In the genomic region with DNA sequence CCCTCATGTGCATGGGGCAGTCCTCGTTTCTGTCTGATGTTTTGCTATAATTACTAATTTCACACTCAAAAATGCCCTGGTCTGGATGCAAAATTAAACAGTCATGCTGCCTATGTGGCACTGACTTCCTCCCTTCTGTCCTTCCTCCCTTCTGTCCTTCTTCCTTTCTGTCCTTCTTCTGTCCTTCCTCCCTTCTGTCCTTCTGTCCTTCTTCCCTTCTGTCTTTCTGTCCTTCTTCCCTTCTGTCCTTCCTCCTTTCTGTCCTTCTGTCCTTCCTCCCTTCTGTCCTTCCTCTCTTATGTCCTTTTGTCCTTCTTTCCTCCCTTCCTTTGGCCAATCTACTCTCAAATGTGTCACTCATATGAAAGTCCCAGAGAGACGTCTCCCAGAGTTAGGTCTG, we compare ENCODE assay signal across 21 cellular contexts.
A peak's percentile ranks its signal among the peaks of the same experiment; 100 is the strongest.
DNase-seq lines count a peak whose midpoint lies in the region; ATAC-seq, FAIRE-seq and TF ChIP-seq lines count a peak whose summit lies in the region.
"Had no signal": no experiment of that assay in that cellular context is flagged by ENCODE, and none has a peak within 500 bp of the region (broad histone marks: within the 10 kb centered on the region; RNA-seq: fewer than 3 reads in every experiment).

No MANE protein-coding gene starts in this region.

- in situ Hi-C loops in GM12878 (cut with MboI), result no loop called here

- H3K9me3 ChIP-seq in GM12878 (replicated peaks; ENCODE audit: control insufficient read depth, insufficient read depth, low read length) (no peaks in the 10 kb centered on the region), tibial artery (no peaks in the 10 kb centered on the region)

- intact Hi-C loops in activated CD4-positive, alpha-beta T cell treated with anti-CD3 and anti-CD28 coated beads for 36 hours (cut with DNase I, micrococcal nuclease), result loop anchor here in 1 of 2 experiments (10.0 kb wide), 2 partner anchors 438 to 968 kb away; a partner anchor contains a TSS
- intact Hi-C loops in GM12878 (cut with micrococcal nuclease; ENCODE audit: unreplicated experiment) (no loop called here), tibial artery (cut with DNase I; ENCODE audit: low total_unique reads) (no loop called here)

- H3K36me3 Mint-ChIP-seq in activated CD4-positive, alpha-beta T cell treated with anti-CD3 and anti-CD28 coated beads for 36 hours (ENCODE audit: low read depth), result no peaks in the 10 kb centered on the region
- no peaks in the 10 kb centered on the region for H3K36me3 Mint-ChIP-seq in stimulated activated naive CD8-positive, alpha-beta T cell treated with anti-CD3 and anti-CD28 coated beads, Interleukin-15, Interleukin-2, amounts not matched to agents 100 ng/mL and 50 ng/mL, for 24 hours (ENCODE audit: low read depth)
- H3K36me3 Mint-ChIP-seq in stimulated activated naive B cell treated with anti-CD40 and anti-IgM and Interleukin-4, amounts not matched to agents 10 μg/mL and 1 μg/mL and 100 μg/mL, for 72 hours, result no peaks in the 10 kb centered on the region
- H3K36me3 Mint-ChIP-seq: CD8-positive, alpha-beta memory T cell had no signal

- no TSS peak for BruUV-seq in GM12878 (replicated peaks; lab: Mats Ljungman, UMichigan)

- ATAC-seq in activated CD4-positive, alpha-beta T cell treated with anti-CD3 and anti-CD28 coated beads for 36 hours, result no peak
- ATAC-seq in stimulated activated naive CD8-positive, alpha-beta T cell treated with anti-CD3 and anti-CD28 coated beads, Interleukin-15, amount 100 ng/mL, for 72 hours, result no peak
- no peak for ATAC-seq in GM12878
- no peak for ATAC-seq in stimulated activated naive B cell treated with anti-CD40 and anti-IgM and Interleukin-4, amounts not matched to agents 10 μg/mL and 1 μg/mL and 100 μg/mL, for 72 hours (replicated peaks)

- peak overlapping the region; percentile 23 for H3K27ac ChIP-seq in GM12878 (ENCODE audit: control insufficient read depth, insufficient read depth)
- H3K27ac ChIP-seq in tibial artery, result no peak overlapping the region
- H3K27ac ChIP-seq: 22Rv1, C4-2B had no signal

- POLR2A ChIA-PET in activated CD4-positive, alpha-beta T cell treated with anti-CD3 and anti-CD28 coated beads for 36 hours (lab: Charles Lee), result interaction anchor here (0.6 to 0.9 kb wide), 2 partner anchors 91 to 191 kb away, joined by 3 read pairs; no protein-coding TSS in a partner anchor
- POLR2A ChIA-PET in GM12878 (lab: Charles Lee), result interaction anchor here (0.8 to 7.7 kb wide), 5 partner anchors 9 to 90 kb away, joined by 3 to 58 read pairs (median 11); no protein-coding TSS in a partner anchor

- no peaks in the 10 kb centered on the region for H4K20me1 ChIP-seq in GM12878 (ENCODE audit: control insufficient read depth, insufficient read depth)

- H3K27ac Mint-ChIP-seq in activated CD4-positive, alpha-beta T cell treated with anti-CD3 and anti-CD28 coated beads for 36 hours, result peak overlapping the region; percentile 19
- H3K27ac Mint-ChIP-seq in stimulated activated naive CD8-positive, alpha-beta T cell treated with anti-CD3 and anti-CD28 coated beads, Interleukin-15, Interleukin-2, amounts not matched to agents 100 ng/mL and 50 ng/mL, for 24 hours, result peak overlapping the region; percentile 80
- peak overlapping the region in 1 of 2 donors; percentile 1 for H3K27ac Mint-ChIP-seq in stimulated activated naive CD8-positive, alpha-beta T cell treated with anti-CD3 and anti-CD28 coated beads, Interleukin-15, amount 100 ng/mL, for 72 hours
- H3K27ac Mint-ChIP-seq in stimulated activated naive B cell treated with anti-CD40 and anti-IgM and Interleukin-4, amounts not matched to agents 10 μg/mL and 1 μg/mL and 100 μg/mL, for 72 hours, result peak overlapping the region; percentile 27

- H3K27me3 Mint-ChIP-seq in activated CD4-positive, alpha-beta T cell treated with anti-CD3 and anti-CD28 coated beads for 36 hours, result peaks cover 2% of the 10 kb centered on the region
- no peaks in the 10 kb centered on the region for H3K27me3 Mint-ChIP-seq in stimulated activated naive CD8-positive, alpha-beta T cell treated with anti-CD3 and anti-CD28 coated beads, Interleukin-15, Interleukin-2, amounts not matched to agents 100 ng/mL and 50 ng/mL, for 24 hours
- no peaks in the 10 kb centered on the region for H3K27me3 Mint-ChIP-seq in stimulated activated naive CD8-positive, alpha-beta T cell treated with anti-CD3 and anti-CD28 coated beads, Interleukin-15, amount 100 ng/mL, for 72 hours
- H3K27me3 Mint-ChIP-seq in stimulated activated naive B cell treated with anti-CD40 and anti-IgM and Interleukin-4, amounts not matched to agents 10 μg/mL and 1 μg/mL and 100 μg/mL, for 72 hours, result no peaks in the 10 kb centered on the region

- RAD21 ChIA-PET in GM12878 (lab: Charles Lee; ENCODE audit: unreplicated experiment), result interaction anchor here (1.2 to 8.2 kb wide), 4 partner anchors 48 to 172 kb away, joined by 3 to 194 read pairs (median 92); a partner anchor contains a TSS

- peak overlapping the region; percentile 28; the same call in 1 of the 2 replicates for H3K4me2 ChIP-seq in GM12878 (ENCODE audit: control insufficient read depth, insufficient read depth)

- H3K4me3 ChIP-seq in GM12878, result no peak overlapping the region
- no peak overlapping the region for H3K4me3 ChIP-seq in tibial artery

- no peak for FAIRE-seq in GM12878 (lab: Jason Lieb, UNC)
- FAIRE-seq: H54, RCC 7860 had no signal

- no peak for TF ChIP-seq POLR2A in GM12878 (IDR thresholded peaks at IDR 0.05; ENCODE audit: low read depth, low read length)

- 12% methylated on average over 2 of the region's 2 CpGs for WGBS in GM12878 (ENCODE audit: insufficient coverage, insufficient replicate concordance, low lambda C conversion rate, missing lambda C conversion rate)

- H3K36me3 ChIP-seq in GM12878 (ENCODE audit: control insufficient read depth in 2 of 2, insufficient read depth in 2 of 2, low read length in 1 of 2) (no peaks in the 10 kb centered on the region), tibial artery (no peaks in the 10 kb centered on the region)

- peaks cover 15% of the 10 kb centered on the region for H3K79me2 ChIP-seq in GM12878 (ENCODE audit: control insufficient read depth, insufficient read depth, low read length)

- DNase-seq in activated CD4-positive, alpha-beta T cell treated with anti-CD3 and anti-CD28 coated beads for 36 hours, result no peak
- DNase-seq in activated CD4-positive, alpha-beta T cell treated with anti-CD3 and anti-CD28 coated beads, Interleukin-2, amount 50 U/mL, for 1 hour, result no peak
- no peak for DNase-seq in stimulated activated naive CD8-positive, alpha-beta T cell treated with anti-CD3 and anti-CD28 coated beads, Interleukin-15, amount 100 ng/mL, for 72 hours
- no peak for DNase-seq in GM12878 (ENCODE audit: low read depth, low spot score)
- no peak for DNase-seq in stimulated activated naive B cell treated with anti-CD40 and anti-IgM and Interleukin-4, amounts not matched to agents 10 μg/mL and 1 μg/mL and 100 μg/mL, for 72 hours
- DNase-seq in tibial artery, result no peak
- no peak for DNase-seq in NCI-H524 treated with DMSO at 0.1 percent for 48 hours (lab: John Stamatoyannopoulos, UW)
- DNase-seq: ACHN; Calu3; CD8-positive, alpha-beta memory T cell; GDM1; NCI-H1417; NCI-H1694 treated with DMSO at 0.1 percent for 48 hours; NCI-H2081 treated with DMSO at 0.1 percent for 48 hours; NCI-H2171 treated with DMSO at 0.1 percent for 48 hours; NCI-H526 had no signal

- TF ChIP-seq CTCF in GM12878 (IDR thresholded peaks at IDR 0.05 in 2 of 3, conservative IDR thresholded peaks at IDR 0.05 in 1 of 3; ENCODE audit: control insufficient read depth in 2 of 3, extremely low read depth in 1 of 3, insufficient read depth in 1 of 3, low read depth in 3 of 3, low read length in 3 of 3) (no peak), tibial artery (IDR thresholded peaks at IDR 0.05) (no peak)

- no peak overlapping the region for H3K4me3 Mint-ChIP-seq in activated CD4-positive, alpha-beta T cell treated with anti-CD3 and anti-CD28 coated beads for 36 hours
- no peak overlapping the region for H3K4me3 Mint-ChIP-seq in stimulated activated naive CD8-positive, alpha-beta T cell treated with anti-CD3 and anti-CD28 coated beads, Interleukin-15, Interleukin-2, amounts not matched to agents 100 ng/mL and 50 ng/mL, for 24 hours
- H3K4me3 Mint-ChIP-seq in stimulated activated naive CD8-positive, alpha-beta T cell treated with anti-CD3 and anti-CD28 coated beads, Interleukin-15, amount 100 ng/mL, for 72 hours, result no peak overlapping the region
- H3K4me3 Mint-ChIP-seq in stimulated activated naive B cell treated with anti-CD40 and anti-IgM and Interleukin-4, amounts not matched to agents 10 μg/mL and 1 μg/mL and 100 μg/mL, for 72 hours, result no peak overlapping the region
- H3K4me3 Mint-ChIP-seq: CD8-positive, alpha-beta memory T cell had no signal

- H3K4me1 ChIP-seq in GM12878 (ENCODE audit: control insufficient read depth, insufficient read depth, low read length) (peaks cover 94% of the 10 kb centered on the region), tibial artery (peaks cover 0 to 2% (median 0%) of the 10 kb centered on the region in 4 donors)

- TF ChIP-seq RAD21 in GM12878 (IDR thresholded peaks at IDR 0.05; ENCODE audit: insufficient read depth, low read depth, low read length), result no peak

- H3K9me3 Mint-ChIP-seq in activated CD4-positive, alpha-beta T cell treated with anti-CD3 and anti-CD28 coated beads for 36 hours (ENCODE audit: low read depth), result no peaks in the 10 kb centered on the region
- peaks cover 6% of the 10 kb centered on the region for H3K9me3 Mint-ChIP-seq in stimulated activated naive CD8-positive, alpha-beta T cell treated with anti-CD3 and anti-CD28 coated beads, Interleukin-15, Interleukin-2, amounts not matched to agents 100 ng/mL and 50 ng/mL, for 24 hours
- H3K9me3 Mint-ChIP-seq in stimulated activated naive CD8-positive, alpha-beta T cell treated with anti-CD3 and anti-CD28 coated beads, Interleukin-15, amount 100 ng/mL, for 72 hours, result peaks cover 0 to 5% of the 10 kb centered on the region in 2 donors
- H3K9me3 Mint-ChIP-seq in stimulated activated naive B cell treated with anti-CD40 and anti-IgM and Interleukin-4, amounts not matched to agents 10 μg/mL and 1 μg/mL and 100 μg/mL, for 72 hours, result peaks cover 4 to 6% of the 10 kb centered on the region in 2 donors
- H3K9me3 Mint-ChIP-seq: CD8-positive, alpha-beta memory T cell had no signal

- H3K9ac ChIP-seq in GM12878 (ENCODE audit: control insufficient read depth, insufficient read depth, low read length), result no peak overlapping the region

- CTCF ChIA-PET in activated CD4-positive, alpha-beta T cell treated with anti-CD3 and anti-CD28 coated beads for 36 hours (lab: Charles Lee), result interaction anchor here (0.8 to 9.9 kb wide), 2 partner anchors 47 to 171 kb away, joined by 4 to 120 read pairs; no protein-coding TSS in a partner anchor
- CTCF ChIA-PET in GM12878 (lab: Yijun Ruan, JAX), result interaction anchor here (0.8 to 12.2 kb wide), 6 partner anchors 10 to 171 kb away, joined by 3 to 337 read pairs (median 6); a partner anchor contains a TSS

- H3K27me3 ChIP-seq in GM12878 (replicated peaks in 1 of 2; ENCODE audit: control insufficient read depth in 2 of 2, insufficient read depth in 2 of 2, low read length in 1 of 2) (no peaks in the 10 kb centered on the region), tibial artery (peaks cover 0 to 69% of the 10 kb centered on the region in 2 donors)

- no peak for TF ChIP-seq EP300 in GM12878 (IDR thresholded peaks at IDR 0.05; ENCODE audit: borderline replicate concordance in 1 of 2, control insufficient read depth in 1 of 2, low read depth in 2 of 2, low read length in 2 of 2)

- no peak overlapping the region for H2AFZ ChIP-seq in GM12878 (ENCODE audit: control insufficient read depth, low read depth, low read length)

- SMC1A ChIA-PET in GM12878 (lab: Charles Lee; ENCODE audit: uncharacterized antibody, unreplicated experiment), result interaction anchor here (1.0 to 18.6 kb wide), 6 partner anchors 9 to 171 kb away, joined by 3 to 338 read pairs (median 108); a partner anchor contains a TSS

- peaks cover 76% of the 10 kb centered on the region for H3K4me1 Mint-ChIP-seq in activated CD4-positive, alpha-beta T cell treated with anti-CD3 and anti-CD28 coated beads for 36 hours
- H3K4me1 Mint-ChIP-seq in stimulated activated naive CD8-positive, alpha-beta T cell treated with anti-CD3 and anti-CD28 coated beads, Interleukin-15, Interleukin-2, amounts not matched to agents 100 ng/mL and 50 ng/mL, for 24 hours (ENCODE audit: low read depth), result peaks cover 87% of the 10 kb centered on the region
- H3K4me1 Mint-ChIP-seq in stimulated activated naive CD8-positive, alpha-beta T cell treated with anti-CD3 and anti-CD28 coated beads, Interleukin-15, amount 100 ng/mL, for 72 hours, result peaks cover 71% of the 10 kb centered on the region
- peaks cover 71 to 84% of the 10 kb centered on the region in 2 donors for H3K4me1 Mint-ChIP-seq in stimulated activated naive B cell treated with anti-CD40 and anti-IgM and Interleukin-4, amounts not matched to agents 10 μg/mL and 1 μg/mL and 100 μg/mL, for 72 hours
